In the genomic region with DNA sequence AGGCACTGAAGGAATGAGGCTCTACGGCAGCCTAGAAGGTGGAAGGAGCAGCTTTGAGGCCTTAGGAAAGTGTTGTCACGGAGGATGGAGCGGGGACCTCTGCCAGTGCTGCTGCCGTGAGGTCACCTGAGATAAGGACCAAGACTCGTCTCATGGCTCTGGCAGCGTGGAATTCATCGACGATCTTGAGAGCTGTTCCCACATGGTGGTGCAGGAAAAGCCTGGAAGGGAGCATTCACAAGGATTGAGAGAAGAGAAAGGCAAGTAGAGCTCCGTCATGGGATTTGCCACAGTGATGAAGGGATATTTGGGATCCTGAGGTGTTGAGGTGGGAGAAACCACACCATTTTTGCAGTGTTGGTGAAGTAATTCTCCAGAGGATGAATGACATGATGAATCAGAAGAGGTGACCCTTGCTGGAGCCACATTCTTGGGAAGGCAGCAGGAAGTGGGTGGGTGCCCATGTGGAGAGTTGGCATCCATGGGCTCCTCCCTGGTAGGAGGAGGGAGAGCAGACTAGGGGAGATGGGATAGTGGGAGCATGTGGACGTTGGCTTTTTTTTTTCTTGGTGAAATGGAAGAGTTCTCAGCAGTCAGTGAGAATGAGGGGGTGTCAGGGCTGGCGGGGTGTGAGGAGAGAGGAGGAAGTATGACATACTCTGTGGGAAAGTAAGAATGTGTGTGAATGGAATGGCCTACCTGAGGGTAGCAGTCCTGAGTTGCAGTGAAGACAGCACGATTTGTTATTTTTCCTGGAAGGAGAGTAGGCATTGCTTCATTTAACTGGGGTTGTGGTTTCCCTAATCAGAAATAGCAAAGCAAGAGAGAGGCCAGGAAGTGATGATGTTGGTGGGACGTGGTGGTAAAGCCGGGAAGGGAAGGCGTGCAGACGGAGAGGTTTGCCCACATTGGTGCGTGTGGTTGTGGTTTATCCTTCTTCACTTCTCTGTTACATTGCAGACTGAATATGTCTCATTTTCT, we compare ENCODE assay signal across 9 cellular contexts. TPM values are rescaled to one million over a fixed set of nuclear protein-coding genes. Genes with fewer than 3 reads are reported as not detected.
DNase-seq lines count a peak whose midpoint lies in the region; ATAC-seq, FAIRE-seq and TF ChIP-seq lines count a peak whose summit lies in the region.
"Had no signal": no experiment of that assay in that cellular context is flagged by ENCODE, and none has a peak within 500 bp of the region (broad histone marks: within the 10 kb centered on the region; RNA-seq: fewer than 3 reads in every experiment).

No MANE protein-coding gene starts in this region.

- in situ Hi-C loops in GM13976 (cut with MboI; ENCODE audit: low sequenced_read_pairs, unreplicated experiment), result no loop called here

- intact Hi-C loops in ascending aorta (cut with DNase I), result no loop called here

- no peaks in the 10 kb centered on the region for H3K9me3 ChIP-seq in smooth muscle cell (replicated peaks; ENCODE audit: low read depth)
- H3K9me3 ChIP-seq in ascending aorta, result no peaks in the 10 kb centered on the region

- H3K36me3 ChIP-seq in bronchial epithelial cell (ENCODE audit: control insufficient read depth, insufficient read depth, low read length) (peaks cover 2% of the 10 kb centered on the region), smooth muscle cell (ENCODE audit: low read depth) (no peaks in the 10 kb centered on the region), ascending aorta (no peaks in the 10 kb centered on the region)

- H3K27ac ChIP-seq in smooth muscle cell (ENCODE audit: low read depth) (peak overlapping the region; percentile 82), ascending aorta (no peak overlapping the region)

- peak overlapping the region; percentile 25 for H3K4me2 ChIP-seq in smooth muscle cell

- DNase-seq in GM13976 (ENCODE audit: low spot score), result peak; percentile 57
- peak in 30 of 34 experiments; percentile 19 to 67 (median 44) for DNase-seq in T-cell
- DNase-seq in bronchial epithelial cell (ENCODE audit: low read depth), result peak; percentile 50
- no peak for DNase-seq in smooth muscle cell (lab: John Stamatoyannopoulos, UW; ENCODE audit: unreplicated experiment)
- no peak for DNase-seq in ascending aorta (ENCODE audit: low spot score in 2 of 2)
- DNase-seq in COLO829 (ENCODE audit: low spot score), result no peak
- no peak for DNase-seq in DMS53 (lab: John Stamatoyannopoulos, UW)
- DNase-seq: dorsolateral prefrontal cortex had no signal

- peak overlapping the region; percentile 9 for H3K9ac ChIP-seq in smooth muscle cell (ENCODE audit: low read depth)

- peaks cover 77 to 82% (median 79%) of the 10 kb centered on the region in 3 donors for H3K4me1 Mint-ChIP-seq in T-cell

- FAIRE-seq in bronchial epithelial cell (lab: Jason Lieb, UNC), result no peak

- no peak overlapping the region for H3K4me3 ChIP-seq in bronchial epithelial cell (ENCODE audit: low read depth, low read length)
- H3K4me3 ChIP-seq in smooth muscle cell, result no peak overlapping the region
- H3K4me3 ChIP-seq in ascending aorta, result no peak overlapping the region

- peaks cover 90% of the 10 kb centered on the region for H4K20me1 ChIP-seq in smooth muscle cell (ENCODE audit: low read depth)

- peaks cover 26% of the 10 kb centered on the region for H3F3A ChIP-seq in smooth muscle cell (ENCODE audit: low read depth)

- H3K27ac Mint-ChIP-seq in T-cell, result peak overlapping the region; percentile 65 to 74

- POLR2A ChIA-PET in T-cell (lab: Charles Lee), result interaction anchor here in 1 of 2 donors (0.7 kb wide), 1 partner anchor 12 kb away, joined by 3 read pairs; no protein-coding TSS in a partner anchor

- whole genome bisulfite sequencing in smooth muscle cell (ENCODE audit: low lambda C conversion rate), result 54% methylated on average over 17 of the region's 17 CpGs

- peaks cover 38% of the 10 kb centered on the region for H3K4me1 ChIP-seq in smooth muscle cell (ENCODE audit: low read depth)
- peaks cover 11 to 52% of the 10 kb centered on the region in 2 donors for H3K4me1 ChIP-seq in ascending aorta

- H3K4me3 Mint-ChIP-seq in T-cell, result peak overlapping the region; percentile 60 to 78 (median 61)

- ATAC-seq in T-cell (replicated peaks in 1 of 4) (peak; percentile 63 to 85 (median 69)), GM21529 (IDR thresholded peaks at IDR 0.05; ENCODE audit: unreplicated experiment) (no peak)

- H3K27me3 ChIP-seq in bronchial epithelial cell (ENCODE audit: control insufficient read depth, insufficient read depth, low read length) (no peaks in the 10 kb centered on the region), smooth muscle cell (ENCODE audit: low read depth) (no peaks in the 10 kb centered on the region), ascending aorta (no peaks in the 10 kb centered on the region)
- H3K27me3 ChIP-seq: dorsolateral prefrontal cortex had no signal

- no peak overlapping the region for H2AFZ ChIP-seq in smooth muscle cell (ENCODE audit: low read depth)

- no peaks in the 10 kb centered on the region for H3K27me3 Mint-ChIP-seq in T-cell

- H3K36me3 Mint-ChIP-seq in T-cell, result peaks cover 26% of the 10 kb centered on the region

- H3K9me3 Mint-ChIP-seq in T-cell, result no peaks in the 10 kb centered on the region

- peaks cover 88% of the 10 kb centered on the region for H3K79me2 ChIP-seq in smooth muscle cell (ENCODE audit: low read depth)

- TF ChIP-seq CTCF in GM13976 (IDR thresholded peaks at IDR 0.05; ENCODE audit: borderline replicate concordance, control extremely low read depth, extremely low read depth, insufficient read depth, missing control alignments), result no peak
- no peak for TF ChIP-seq CTCF in bronchial epithelial cell (IDR thresholded peaks at IDR 0.05; ENCODE audit: insufficient read depth, low read length, severe bottlenecking)
- TF ChIP-seq CTCF in smooth muscle cell (IDR thresholded peaks at IDR 0.05; ENCODE audit: borderline replicate concordance, insufficient read depth, poor library complexity, severe bottlenecking), result no peak
- TF ChIP-seq CTCF in ascending aorta (IDR thresholded peaks at IDR 0.05), result no peak

- CTCF ChIA-PET in T-cell (lab: Charles Lee), result no interaction called here

RNA-seq across cellular contexts. Expression of gene PPP6R3, which starts 11.1 kb away (rescaled TPM):
- total RNA-seq in T-cell (100 to 1,000 TPM; 106 to 147 (median 118) TPM), bronchial epithelial cell (93.5 and 139 TPM in 2 replicates), smooth muscle cell (120 and 121 TPM in 2 replicates), ascending aorta (94.7 TPM)
- 28.4 and 36.7 TPM in 2 replicates for polyA plus RNA-seq in smooth muscle cell

Comparison
In these comparisons a context has a peak if more than half of its experiments do, and no peak if none do; other contexts are left out.
1. DNase-seq: peak in GM13976 (single experiment), T-cell (30 of 34) and bronchial epithelial cell (single experiment); none in smooth muscle cell (single experiment), ascending aorta (0 of 2), COLO829 (single experiment) and DMS53 (single experiment).